Comparison of ENCODE assay signal across 1 cellular context in genomic region chr9:673264-673965, GRCh38.
TF ChIP-seq lines count a peak whose summit lies in the region.

No MANE protein-coding gene starts in this region.

TF ChIP-seq in HepG2, 621 proteins besides CTCF, POLR2A, EP300 and RAD21 (continued from another document and continues in another):
- TF ChIP-seq STAG1 (CRISPR knock-in tag; IDR thresholded peaks at IDR 0.05): no peak
- no peak for TF ChIP-seq ZFP36L1 (CRISPR knock-in tag; IDR thresholded peaks at IDR 0.05)
- TF ChIP-seq CSRNP2 (CRISPR knock-in tag; conservative IDR thresholded peaks at IDR 0.05; ENCODE audit: low read depth): no peak
- no peak for TF ChIP-seq PRDM10 (CRISPR knock-in tag; IDR thresholded peaks at IDR 0.05; ENCODE audit: low read depth)
- TF ChIP-seq ZNF18 (CRISPR knock-in tag; IDR thresholded peaks at IDR 0.05; ENCODE audit: insufficient replicate concordance): no peak
- no peak for TF ChIP-seq SKIL (CRISPR knock-in tag; IDR thresholded peaks at IDR 0.05; ENCODE audit: borderline replicate concordance)
- no peak for TF ChIP-seq ZBTB33 (CRISPR knock-in tag; IDR thresholded peaks at IDR 0.05)
- no peak for TF ChIP-seq ZNF574 (CRISPR knock-in tag; IDR thresholded peaks at IDR 0.05)
- TF ChIP-seq FOXK1 (CRISPR knock-in tag; IDR thresholded peaks at IDR 0.05; ENCODE audit: borderline replicate concordance, low read depth): peak; percentile 59; the same call in 1 of the 2 replicates
- no peak for TF ChIP-seq GTF2F1 (IDR thresholded peaks at IDR 0.05; ENCODE audit: low read length)
- no peak for TF ChIP-seq HIVEP1 (CRISPR knock-in tag; IDR thresholded peaks at IDR 0.05)
- TF ChIP-seq SIN3B (IDR thresholded peaks at IDR 0.05; ENCODE audit: low read length): no peak
- TF ChIP-seq ZNF513 (CRISPR knock-in tag; conservative IDR thresholded peaks at IDR 0.05): no peak
- 0 out of 2 replicates have a peak, but pooled peaks have one; percentile 46 for TF ChIP-seq BCL6 (CRISPR knock-in tag; IDR thresholded peaks at IDR 0.05)
- no peak for TF ChIP-seq ZNF350 (CRISPR knock-in tag; IDR thresholded peaks at IDR 0.05; ENCODE audit: borderline replicate concordance, low read depth)
- TF ChIP-seq ELF3 (CRISPR knock-in tag; IDR thresholded peaks at IDR 0.05): 0 out of 2 replicates have a peak, but pooled peaks have one; percentile 8
- TF ChIP-seq MAFK (conservative IDR thresholded peaks at IDR 0.05 in 1 of 2, IDR thresholded peaks at IDR 0.05 in 1 of 2; ENCODE audit: low read length in 2 of 2): no peak
- TF ChIP-seq ISL2 (CRISPR knock-in tag; IDR thresholded peaks at IDR 0.05): no peak
- no peak; the same call in 1 of the 2 replicates for TF ChIP-seq ZNF878 (CRISPR knock-in tag; IDR thresholded peaks at IDR 0.05)
- TF ChIP-seq CCDC6 (CRISPR knock-in tag; IDR thresholded peaks at IDR 0.05): no peak
- no peak for TF ChIP-seq ZBTB7B (CRISPR knock-in tag; IDR thresholded peaks at IDR 0.05)
- no peak for TF ChIP-seq ATF7 (IDR thresholded peaks at IDR 0.05)
- TF ChIP-seq ATF7 (CRISPR knock-in tag; IDR thresholded peaks at IDR 0.05): no peak
- TF ChIP-seq NCOA2 (CRISPR knock-in tag; IDR thresholded peaks at IDR 0.05): peak; percentile 73
- no peak; the same call in 1 of the 2 replicates for TF ChIP-seq SALL1 (CRISPR knock-in tag; IDR thresholded peaks at IDR 0.05)
- no peak for TF ChIP-seq ZNF784 (CRISPR knock-in tag; IDR thresholded peaks at IDR 0.05; ENCODE audit: borderline replicate concordance)
- TF ChIP-seq TGIF2 (CRISPR knock-in tag; IDR thresholded peaks at IDR 0.05): peak; percentile 41
- TF ChIP-seq ZNF674 (CRISPR knock-in tag; IDR thresholded peaks at IDR 0.05; ENCODE audit: low read depth): no peak
- no peak; the same call in 1 of the 2 replicates for TF ChIP-seq HNF1A (IDR thresholded peaks at IDR 0.05; ENCODE audit: low read depth)
- 0 out of 2 replicates have a peak, but pooled peaks have one; percentile 6 for TF ChIP-seq HNF1A (CRISPR knock-in tag; IDR thresholded peaks at IDR 0.05; ENCODE audit: borderline replicate concordance)
- no peak for TF ChIP-seq ZMYM4 (CRISPR knock-in tag; IDR thresholded peaks at IDR 0.05)
- no peak for TF ChIP-seq NCOA5 (CRISPR knock-in tag; IDR thresholded peaks at IDR 0.05)
- no peak for TF ChIP-seq SRY (CRISPR knock-in tag; IDR thresholded peaks at IDR 0.05)
- no peak for TF ChIP-seq TERF1 (CRISPR knock-in tag; IDR thresholded peaks at IDR 0.05)
